15 cellular contexts compared by ENCODE assay signal in the genomic region with DNA sequence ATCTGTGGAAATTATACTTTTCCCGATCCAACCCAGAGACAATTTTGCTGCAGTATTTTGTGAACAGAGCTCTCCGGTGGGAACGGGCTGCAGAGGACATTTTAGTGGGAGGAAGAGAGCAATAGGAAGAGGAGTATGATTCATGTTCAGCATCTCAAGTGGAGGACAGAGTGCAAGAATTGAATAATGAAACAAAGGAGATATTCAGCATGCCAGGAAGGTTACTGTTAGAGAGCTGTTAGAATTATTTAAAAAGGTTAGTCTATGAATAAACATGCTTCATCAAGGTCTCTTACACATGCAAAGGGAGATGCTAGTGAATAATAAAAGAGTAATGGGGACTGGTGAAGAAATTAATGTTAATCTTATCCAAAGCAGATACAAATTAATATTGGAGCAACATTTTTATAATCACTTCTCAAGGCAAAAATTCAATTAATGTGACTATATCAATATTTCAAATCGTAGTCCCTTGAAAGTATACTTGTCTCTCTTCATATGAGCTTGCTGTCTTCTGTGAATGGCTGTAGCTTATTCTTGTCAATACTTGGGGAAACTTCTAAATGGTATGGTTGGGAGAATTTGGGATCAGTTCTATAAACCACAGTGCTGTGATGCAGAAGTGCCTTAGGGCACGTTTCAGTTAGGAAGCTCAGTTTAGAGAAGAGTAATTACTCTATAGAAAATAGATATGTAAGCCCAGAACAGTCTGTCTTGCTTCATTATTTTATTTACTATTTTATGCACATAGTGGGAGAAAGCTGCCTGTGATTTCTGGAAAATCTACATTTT.
"Had no signal": no experiment of that assay in that cellular context is flagged by ENCODE, and none has a peak within 500 bp of the region (broad histone marks: within the 10 kb centered on the region; RNA-seq: fewer than 3 reads in every experiment).

No MANE protein-coding gene starts in this region.

- H3K4me1 ChIP-seq: prostate gland, right lobe of liver, tibial nerve had no signal

- H3K27me3 ChIP-seq: esophagus muscularis mucosa, right lobe of liver, tibial nerve had no signal

- H3K4me3 ChIP-seq: esophagus muscularis mucosa, lung, prostate gland, right lobe of liver, tibial nerve had no signal

- DNase-seq: activated CD4-positive, alpha-beta memory T cell treated with anti-CD3 and anti-CD28 coated beads for 36 hours; activated CD4-positive, alpha-beta T cell treated with anti-CD3 and anti-CD28 coated beads for 1 hour; activated naive CD4-positive, alpha-beta T cell; aorta; glutamatergic neuron; left colon; naive thymus-derived CD4-positive, alpha-beta T cell; occipital lobe; right lobe of liver had no signal

- H3K9me3 ChIP-seq: esophagus muscularis mucosa, prostate gland, right lobe of liver, tibial nerve had no signal

- ATAC-seq: left colon; naive thymus-derived CD4-positive, alpha-beta T cell; right lobe of liver; stimulated activated memory B cell treated with anti-CD40 and anti-IgM and Interleukin-4, amounts not matched to agents 10 μg/mL and 1 μg/mL and 100 μg/mL, for 72 hours had no signal

- H3K27ac ChIP-seq: esophagus muscularis mucosa, prostate gland, right lobe of liver, tibial nerve had no signal

- H3K36me3 ChIP-seq: esophagus muscularis mucosa, prostate gland, right lobe of liver, tibial nerve had no signal

- FAIRE-seq: endometrium had no signal
